11 cellular contexts compared by ENCODE assay signal in genomic region chr20:19888269-19888669, GRCh38.
DNase-seq lines count a peak whose midpoint lies in the region; ATAC-seq, FAIRE-seq and TF ChIP-seq lines count a peak whose summit lies in the region.
"Had no signal": no experiment of that assay in that cellular context is flagged by ENCODE, and none has a peak within 500 bp of the region (broad histone marks: within the 10 kb centered on the region; RNA-seq: fewer than 3 reads in every experiment).

No MANE protein-coding gene starts in this region.

- peak; percentile 9 for ATAC-seq in mucosa of descending colon
- no peak for ATAC-seq in upper lobe of left lung (ENCODE audit: low FRiP score in 2 of 2)
- no peak for ATAC-seq in HG03095 (IDR thresholded peaks at IDR 0.05; ENCODE audit: unreplicated experiment)

- H3K36me3 ChIP-seq in endothelial cell of umbilical vein (ENCODE audit: control insufficient read depth in 2 of 2, extremely low read depth in 1 of 2, insufficient read depth in 2 of 2, low read length in 2 of 2) (peaks cover 5% of the 10 kb centered on the region in 2 experiments), mucosa of descending colon (ENCODE audit: low read depth) (no peaks in the 10 kb centered on the region), upper lobe of left lung (peaks cover 0 to 28% (median 5%) of the 10 kb centered on the region in 4 donors)

- TF ChIP-seq EP300 in upper lobe of left lung (IDR thresholded peaks at IDR 0.05): no peak

- H3K4me3 ChIP-seq in endothelial cell of umbilical vein (replicated peaks in 1 of 3; ENCODE audit: insufficient read depth in 1 of 3, low read depth in 1 of 3, low read length in 3 of 3): peak overlapping the region; percentile 63 to 98 (median 85)
- no peak overlapping the region for H3K4me3 ChIP-seq in mucosa of descending colon
- peak overlapping the region; percentile 16 to 45 (median 38) for H3K4me3 ChIP-seq in upper lobe of left lung

- H3K9me1 ChIP-seq in endothelial cell of umbilical vein (replicated peaks; ENCODE audit: control insufficient read depth, extremely low read depth, insufficient read depth, low read length): no peaks in the 10 kb centered on the region

- no peak for TF ChIP-seq POLR2A in endothelial cell of umbilical vein (IDR thresholded peaks at IDR 0.05; ENCODE audit: low read depth, low read length)
- peak in 1 of 4 donors; percentile 15 for TF ChIP-seq POLR2A in upper lobe of left lung (IDR thresholded peaks at IDR 0.05)

- intact Hi-C loops in endothelial cell of umbilical vein (cut with micrococcal nuclease) (loop anchor here (2.0 kb wide), 1 partner anchor 195 kb away; no protein-coding TSS in a partner anchor), mucosa of descending colon (cut with DNase I, micrococcal nuclease) (loop anchor here in 1 of 2 donors (10.0 kb wide), 1 partner anchor 103 kb away; no protein-coding TSS in a partner anchor)

- H3K27ac ChIP-seq in endothelial cell of umbilical vein (ENCODE audit: insufficient read depth, low read depth, low read length): peak overlapping the region; percentile 91
- peak overlapping the region; percentile 77 to 91 (median 87) for H3K27ac ChIP-seq in upper lobe of left lung
- H3K27ac ChIP-seq: 22Rv1 had no signal

- H4K20me1 ChIP-seq in endothelial cell of umbilical vein (replicated peaks; ENCODE audit: control insufficient read depth, extremely low read depth, insufficient read depth, low read length): no peaks in the 10 kb centered on the region

- DNase-seq in DMS 273 (lab: John Stamatoyannopoulos, UW; ENCODE audit: unreplicated experiment) (peak; percentile 5), DMS 273 treated with DMSO at 0.1 percent for 48 hours (lab: John Stamatoyannopoulos, UW) (no peak), endothelial cell of umbilical vein (ENCODE audit: low read depth, low spot score) (peak; percentile 68), mucosa of descending colon (peak in 1 of 3 donors; percentile 55), upper lobe of left lung (no peak), COLO829 (ENCODE audit: low spot score) (no peak), OCI-M1 (lab: John Stamatoyannopoulos, UW) (no peak)
- DNase-seq: activated CD4-positive, alpha-beta T cell treated with anti-CD3 and anti-CD28 coated beads, Interleukin-2, amount 50 U/mL, for 1 hour; NCI-H524 treated with DMSO at 0.1 percent for 48 hours had no signal

- H3K4me2 ChIP-seq in endothelial cell of umbilical vein (ENCODE audit: insufficient read depth, low read length): peak overlapping the region; percentile 90

- peak overlapping the region; percentile 100 for H3K9ac ChIP-seq in endothelial cell of umbilical vein (replicated peaks; ENCODE audit: extremely low read depth, insufficient read depth, low read length)

- POLR2A ChIA-PET in endothelial cell of umbilical vein (lab: Charles Lee): interaction anchor here (1.6 kb wide), 1 partner anchor 103 kb away, joined by 3 read pairs; no protein-coding TSS in a partner anchor

- peaks cover 56% of the 10 kb centered on the region for H3K79me2 ChIP-seq in endothelial cell of umbilical vein (ENCODE audit: control insufficient read depth, insufficient read depth, low read length)

- H3K4me1 ChIP-seq in endothelial cell of umbilical vein (ENCODE audit: control insufficient read depth, extremely low read depth, insufficient read depth, low read length) (peaks cover 50% of the 10 kb centered on the region), mucosa of descending colon (ENCODE audit: low read depth) (peaks cover 42% of the 10 kb centered on the region), upper lobe of left lung (peaks cover 44 to 60% (median 56%) of the 10 kb centered on the region in 4 donors)

- WGBS in upper lobe of left lung, 2 donors: 49 to 60% methylated on average over 7 to 8 of the region's 8 CpGs

- no TSS peak for BruUV-seq in endothelial cell of umbilical vein (replicated peaks; lab: Mats Ljungman, UMichigan)

- CTCF ChIA-PET in endothelial cell of umbilical vein (lab: Charles Lee): interaction anchor here (0.6 to 8.4 kb wide), 6 partner anchors 12 to 195 kb away, joined by 3 to 98 read pairs (median 10); no protein-coding TSS in a partner anchor

- dilution Hi-C loops in endothelial cell of umbilical vein (cut with MboI; ENCODE audit: extremely low pct_ligation_motif_present, low sequenced_read_pairs): loop anchor here (5.0 kb wide), 1 partner anchor 71 kb away; no protein-coding TSS in a partner anchor

- peak; percentile 35 for FAIRE-seq in endothelial cell of umbilical vein (lab: Jason Lieb, UNC)

- TF ChIP-seq CTCF in endothelial cell of umbilical vein (IDR thresholded peaks at IDR 0.05; ENCODE audit: extremely low read depth in 1 of 2, insufficient read depth in 1 of 2, low read depth in 1 of 2, low read length in 2 of 2) (no peak), mucosa of descending colon (IDR thresholded peaks at IDR 0.05) (no peak), upper lobe of left lung (IDR thresholded peaks at IDR 0.05) (no peak)

- no peak overlapping the region for H2AFZ ChIP-seq in endothelial cell of umbilical vein (ENCODE audit: low read depth, low read length)

- H3K9me3 ChIP-seq in endothelial cell of umbilical vein (replicated peaks; ENCODE audit: control insufficient read depth, insufficient read depth, low read length): no peaks in the 10 kb centered on the region
- no peaks in the 10 kb centered on the region for H3K9me3 ChIP-seq in mucosa of descending colon
- H3K9me3 ChIP-seq in upper lobe of left lung: no peaks in the 10 kb centered on the region

- no peaks in the 10 kb centered on the region for H3K27me3 ChIP-seq in endothelial cell of umbilical vein (ENCODE audit: control insufficient read depth in 2 of 2, insufficient read depth in 2 of 2, low read length in 2 of 2)
- H3K27me3 ChIP-seq in upper lobe of left lung: no peaks in the 10 kb centered on the region

TF ChIP-seq in endothelial cell of umbilical vein, 7 proteins besides CTCF, POLR2A, EP300 and RAD21:
- TF ChIP-seq MYC (IDR thresholded peaks at IDR 0.05; ENCODE audit: low read depth, low read length) (no peak), FOS (IDR thresholded peaks at IDR 0.05; ENCODE audit: borderline replicate concordance, insufficient read depth, low read length) (no peak), GATA2 (IDR thresholded peaks at IDR 0.05; ENCODE audit: insufficient read depth, insufficient read length, low read depth, low read length) (no peak), POLR2AphosphoS5 (IDR thresholded peaks at IDR 0.05; ENCODE audit: insufficient read depth, low read depth, low read length) (no peak), JUN (IDR thresholded peaks at IDR 0.05; ENCODE audit: borderline replicate concordance, insufficient read depth, insufficient read length, low read depth) (no peak), MAX (IDR thresholded peaks at IDR 0.05; ENCODE audit: insufficient read depth, insufficient read length) (no peak), EZH2 (IDR thresholded peaks at IDR 0.05; ENCODE audit: borderline replicate concordance, low read depth, low read length, severe bottlenecking) (no peak)

Comparison
In these comparisons a context has a peak if more than half of its experiments do, and no peak if none do; other contexts are left out.
1. DNase-seq: peak in DMS 273 (single experiment) and endothelial cell of umbilical vein (single experiment); none in DMS 273 treated with DMSO at 0.1 percent for 48 hours (single experiment), upper lobe of left lung (0 of 2), COLO829 (single experiment) and OCI-M1 (single experiment).